Comparison of ENCODE assay signal across 8 cellular contexts in the genomic region with DNA sequence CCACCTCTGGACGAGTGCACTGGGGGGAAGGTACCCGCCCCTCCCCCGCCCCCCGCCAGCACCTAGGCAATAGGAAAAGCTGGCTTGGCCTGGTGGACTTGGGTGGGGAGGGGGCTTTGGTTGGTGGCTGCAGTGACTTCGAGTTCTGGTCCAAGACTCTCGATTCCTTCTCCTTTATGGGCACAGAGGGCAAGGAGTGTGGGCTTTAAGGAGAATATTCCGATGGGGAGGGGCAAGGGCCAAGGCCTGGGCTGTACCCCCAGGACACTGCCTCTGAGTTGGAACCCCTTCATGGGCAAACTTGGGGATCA. TPM values are rescaled to one million over a fixed set of nuclear protein-coding genes. Genes with fewer than 3 reads are reported as not detected.
A peak's percentile ranks its signal among the peaks of the same experiment; 100 is the strongest.
DNase-seq lines count a peak whose midpoint lies in the region; ATAC-seq and TF ChIP-seq lines count a peak whose summit lies in the region.

No MANE protein-coding gene starts in this region.

- CTCF ChIA-PET in RWPE1 (lab: Yijun Ruan, JAX) = interaction anchor here (0.7 to 3.0 kb wide), 4 partner anchors 21 to 61 kb away, joined by 3 to 16 read pairs (median 5); a partner anchor contains a TSS

- WGBS in prostate gland = 1% methylated on average over 7 of the region's 7 CpGs

- intact Hi-C loops in prostate gland (cut with DNase I) = no loop called here

- POLR2A ChIA-PET in RWPE1 (lab: Yijun Ruan, JAX; ENCODE audit: low non-redundant PET) = interaction anchor here (0.5 to 1.7 kb wide), 3 partner anchors 10 to 29 kb away, joined by 3 to 6 read pairs (median 4); a partner anchor contains a TSS

- H3K4me3 ChIP-seq in GM12864 (ENCODE audit: low read depth, low read length) = peak overlapping the region; percentile 60
- H3K4me3 ChIP-seq in fibroblast of villous mesenchyme (ENCODE audit: low read depth, low read length) = peak overlapping the region; percentile 73
- peak overlapping the region; percentile 67 to 68 for H3K4me3 ChIP-seq in prostate gland

- H3K27ac ChIP-seq in RWPE1 = peak overlapping the region; percentile 85
- peak overlapping the region; percentile 81 to 91 for H3K27ac ChIP-seq in prostate gland

- no peaks in the 10 kb centered on the region for H3K27me3 ChIP-seq in prostate gland (replicated peaks; ENCODE audit: insufficient read depth)

- ATAC-seq in HG02981 (IDR thresholded peaks at IDR 0.05; ENCODE audit: unreplicated experiment) (no peak), GM19023 (IDR thresholded peaks at IDR 0.05; ENCODE audit: unreplicated experiment) (no peak), GM18505 (IDR thresholded peaks at IDR 0.05; ENCODE audit: unreplicated experiment) (no peak)

- TF ChIP-seq CTCF in GM12864 (IDR thresholded peaks at IDR 0.05; ENCODE audit: low read depth, low read length, missing control alignments) = no peak
- TF ChIP-seq CTCF in RWPE1 (conservative IDR thresholded peaks at IDR 0.05; ENCODE audit: low read depth) = no peak
- no peak for TF ChIP-seq CTCF in fibroblast of villous mesenchyme (IDR thresholded peaks at IDR 0.05; ENCODE audit: insufficient read depth, low read depth, low read length)
- TF ChIP-seq CTCF in prostate gland (IDR thresholded peaks at IDR 0.05) = no peak

- TF ChIP-seq POLR2A in prostate gland (IDR thresholded peaks at IDR 0.05) (no peak), GM18505 (IDR thresholded peaks at IDR 0.05; ENCODE audit: borderline replicate concordance, extremely low read depth, insufficient read depth, insufficient read length) (no peak)

- H3K36me3 ChIP-seq in prostate gland = no peaks in the 10 kb centered on the region

- H3K9me3 ChIP-seq in prostate gland = no peaks in the 10 kb centered on the region

- DNase-seq in GM12864 (ENCODE audit: low read depth) (no peak), RWPE1 (ENCODE audit: low spot score) (no peak), fibroblast of villous mesenchyme (ENCODE audit: low read depth) (no peak), prostate gland (ENCODE audit: low spot score) (no peak), NCI-H446 (lab: John Stamatoyannopoulos, UW) (no peak)

- H3K4me1 ChIP-seq in prostate gland (replicated peaks) = peaks cover 7% of the 10 kb centered on the region

RNA-seq across cellular contexts. Expression of a gene that starts 0.4 kb away (rescaled TPM):
- 18.1 and 20.3 TPM in 2 replicates for total RNA-seq in fibroblast of villous mesenchyme
- 100 to 1,000 TPM in 1 of 2 donors, 10 to 100 TPM in 1; 49.0 to 111 TPM for total RNA-seq in prostate gland

RNA-seq across cellular contexts. Expression of a gene that starts 29.1 kb away (rescaled TPM):
- total RNA-seq in fibroblast of villous mesenchyme = 181 and 191 TPM in 2 replicates
- total RNA-seq in prostate gland = 10 to 100 TPM; 67.6 to 76.6 TPM

RNA-seq across cellular contexts. Expression of a gene that starts 42.3 kb away (rescaled TPM):
- not detected in 2 replicates for total RNA-seq in fibroblast of villous mesenchyme
- total RNA-seq in prostate gland = 1 to 10 TPM in 1 of 2 donors, under 1 TPM in 1; 0.51 to 1.6 TPM

RNA-seq across cellular contexts. Expression of a gene that starts 52.2 kb away (rescaled TPM):
- total RNA-seq in fibroblast of villous mesenchyme = 16.8 and 25.4 TPM in 2 replicates
- total RNA-seq in prostate gland = 10 to 100 TPM; 33.7 to 44.1 TPM

RNA-seq across cellular contexts. Expression of a gene that starts 53.4 kb away (rescaled TPM):
- total RNA-seq in fibroblast of villous mesenchyme (4.5 and 4.7 TPM in 2 replicates), prostate gland (10 to 100 TPM in 1 of 2 donors, under 1 TPM in 1; 0.23 to 13.6 TPM)
